ENCODE assay signal across 9 cellular contexts in genomic region chr10:96292971-96293909, GRCh38. TPM values are rescaled to one million over a fixed set of nuclear protein-coding genes. Genes with fewer than 3 reads are reported as not detected.
A peak's percentile ranks its signal among the peaks of the same experiment; 100 is the strongest.
DNase-seq lines count a peak whose midpoint lies in the region; ATAC-seq and TF ChIP-seq lines count a peak whose summit lies in the region.
"Had no signal": no experiment of that assay in that cellular context is flagged by ENCODE, and none has a peak within 500 bp of the region (broad histone marks: within the 10 kb centered on the region; RNA-seq: fewer than 3 reads in every experiment).

No MANE protein-coding gene starts in this region.

- TF ChIP-seq CTCF in GM12873 (IDR thresholded peaks at IDR 0.05; ENCODE audit: insufficient read depth, low read depth, low read length, missing control alignments) (peak; percentile 58), colonic mucosa (IDR thresholded peaks at IDR 0.05) (peak; percentile 57)

- no peaks in the 10 kb centered on the region for H3K9me3 ChIP-seq in colonic mucosa
- H3K9me3 ChIP-seq: neutrophil had no signal

- peak; percentile 46 for ATAC-seq in HG02973 (IDR thresholded peaks at IDR 0.05; ENCODE audit: unreplicated experiment)
- no peak for ATAC-seq in GM19328 (IDR thresholded peaks at IDR 0.05; ENCODE audit: unreplicated experiment)

- intact Hi-C loops in colonic mucosa (cut with DNase I) = loop anchor here (2.0 to 5.0 kb wide), 2 partner anchors 62 to 276 kb away; no protein-coding TSS in a partner anchor

- DNase-seq in AG20443 (ENCODE audit: low spot score) (peak; percentile 62), NCI-H82 treated with DMSO at 0.1 percent for 48 hours (lab: John Stamatoyannopoulos, UW; ENCODE audit: unreplicated experiment) (peak; percentile 14), colonic mucosa (peak; percentile 43), medulla oblongata (ENCODE audit: extremely low spot score) (peak; percentile 77)
- no peak for DNase-seq in activated effector memory CD4-positive, alpha-beta T cell treated with anti-CD3 and anti-CD28 coated beads, Interleukin-2, amount 50 U/mL, for 16 hours

- no peak overlapping the region for H3K9ac ChIP-seq in colonic mucosa (ENCODE audit: low read depth in 2 of 2, low read length in 2 of 2)

- no peaks in the 10 kb centered on the region for H3K4me1 ChIP-seq in colonic mucosa

- no peaks in the 10 kb centered on the region for H3K27me3 ChIP-seq in colonic mucosa
- H3K27me3 ChIP-seq: neutrophil had no signal

- H3K27ac ChIP-seq in colonic mucosa = no peak overlapping the region
- H3K27ac ChIP-seq: neutrophil had no signal

- no peak overlapping the region for H3K4me3 ChIP-seq in colonic mucosa

- H3K36me3 ChIP-seq in colonic mucosa = no peaks in the 10 kb centered on the region
- H3K36me3 ChIP-seq: neutrophil had no signal

RNA-seq across cellular contexts. Expression of gene DNTT, which starts 11.0 kb away (rescaled TPM):
- not detected for total RNA-seq in colonic mucosa

RNA-seq across cellular contexts. Expression of gene BLNK, which starts 21.9 kb away (rescaled TPM):
- 10 to 100 TPM; 13.5 to 24.0 TPM for total RNA-seq in colonic mucosa
